5 cellular contexts compared by ENCODE assay signal in genomic region chr2:205439621-205440020, GRCh38.
"Had no signal": no experiment of that assay in that cellular context is flagged by ENCODE, and none has a peak within 500 bp of the region (broad histone marks: within the 10 kb centered on the region; RNA-seq: fewer than 3 reads in every experiment).

No MANE protein-coding gene starts in this region.

- ATAC-seq: HepG2, K562 had no signal

- H3K4me3 ChIP-seq: K562 had no signal

- H3K27ac ChIP-seq: HL-60 had no signal

- DNase-seq: IMR-90, KBM-7 had no signal
